ENCODE assay signal across 13 cellular contexts in the genomic region with DNA sequence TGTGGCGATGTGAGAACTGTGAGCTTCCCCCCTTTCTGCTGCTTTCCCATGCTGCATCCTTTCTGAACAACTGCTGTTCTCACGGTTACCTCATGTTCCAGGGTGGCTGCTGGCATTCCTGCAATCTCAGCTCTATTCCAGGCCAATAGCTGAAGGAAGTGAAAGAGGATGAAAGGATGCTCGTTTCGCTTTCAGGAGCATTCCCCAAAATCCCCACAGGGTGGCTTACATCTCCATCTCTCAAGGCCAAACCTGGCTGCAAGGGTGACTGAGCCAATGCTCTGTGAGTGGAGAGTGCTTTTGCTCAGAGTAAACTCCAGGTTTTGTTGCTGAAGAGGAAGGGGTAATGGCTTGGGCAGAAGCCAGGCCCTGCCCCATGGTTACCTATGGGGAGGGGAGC.
DNase-seq lines count a peak whose midpoint lies in the region; ATAC-seq, FAIRE-seq and TF ChIP-seq lines count a peak whose summit lies in the region.
"Had no signal": no experiment of that assay in that cellular context is flagged by ENCODE, and none has a peak within 500 bp of the region (broad histone marks: within the 10 kb centered on the region; RNA-seq: fewer than 3 reads in every experiment).

No MANE protein-coding gene starts in this region.

- no peaks in the 10 kb centered on the region for H3K9me1 ChIP-seq in K562 (ENCODE audit: control insufficient read depth, insufficient read depth, low read length)

- 0% methylated on average over 4 of the region's 4 CpGs for WGBS in K562 (ENCODE audit: insufficient coverage, low coverage, missing lambda C conversion rate)

- no peak for FAIRE-seq in K562 (lab: Jason Lieb, UNC)

- no peaks in the 10 kb centered on the region for H4K20me1 ChIP-seq in K562 (replicated peaks; ENCODE audit: control insufficient read depth, insufficient read depth, low read length)
- H4K20me1 ChIP-seq: BLaER1 treated with 17β-estradiol and CSF1 and Interleukin-3, amounts not matched to agents 10 nM and 100 nM had no signal

- TF ChIP-seq POLR2A in K562 (conservative IDR thresholded peaks at IDR 0.05), result no peak

- H3K9ac ChIP-seq in K562 (ENCODE audit: insufficient read depth in 1 of 2, low read depth in 2 of 2, low read length in 2 of 2), result no peak overlapping the region
- H3K9ac ChIP-seq: BLaER1 treated with 17β-estradiol and CSF1 and Interleukin-3, amounts not matched to agents 10 nM and 100 nM had no signal

- POLR2A ChIA-PET in A673 (lab: Charles Lee; ENCODE audit: low non-redundant PET), result no interaction called here
- POLR2A ChIA-PET in K562 (lab: Yijun Ruan, JAX), result no interaction called here

- BruUV-seq in A673 (replicated peaks; lab: Mats Ljungman, UMichigan), result no TSS peak
- no TSS peak for BruUV-seq in K562 (replicated peaks; lab: Mats Ljungman, UMichigan)

- ATAC-seq in K562 (no peak), GM21786 (IDR thresholded peaks at IDR 0.05; ENCODE audit: unreplicated experiment) (no peak), HG03196 (IDR thresholded peaks at IDR 0.05; ENCODE audit: unreplicated experiment) (no peak), GM21360 (IDR thresholded peaks at IDR 0.05; ENCODE audit: unreplicated experiment) (no peak)
- ATAC-seq: heart right ventricle, left ventricle myocardium superior had no signal

- H3K9me3 ChIP-seq in A673 (ENCODE audit: low read depth, low read length, poor library complexity, severe bottlenecking) (no peaks in the 10 kb centered on the region), K562 (replicated peaks; ENCODE audit: control insufficient read depth, insufficient read depth, low read depth, low read length) (no peaks in the 10 kb centered on the region)

- TF ChIP-seq CTCF in A673 (conservative IDR thresholded peaks at IDR 0.05; ENCODE audit: low read depth, low read length) (peak; percentile 30; the same call in 1 of the 2 replicates), K562 (IDR thresholded peaks at IDR 0.05 in 2 of 3, conservative IDR thresholded peaks at IDR 0.05 in 1 of 3; ENCODE audit: insufficient read depth in 2 of 3, low read depth in 1 of 3, low read length in 3 of 3) (peak in 1 of 3 experiments; percentile 24; a peak in 1 of 6 replicates), brain microvascular endothelial cell (IDR thresholded peaks at IDR 0.05; ENCODE audit: low read depth, low read length, missing control alignments) (no peak)

- H3K4me1 ChIP-seq in A673 (ENCODE audit: insufficient read depth, low read length, poor library complexity, severe bottlenecking), result peaks cover 25% of the 10 kb centered on the region
- no peaks in the 10 kb centered on the region for H3K4me1 ChIP-seq in K562 (replicated peaks in 1 of 2; ENCODE audit: control insufficient read depth in 2 of 2, insufficient read depth in 2 of 2, low read length in 2 of 2)
- H3K4me1 ChIP-seq: heart right ventricle had no signal

- H3K27me3 ChIP-seq in A673 (replicated peaks; ENCODE audit: insufficient read depth, low read depth, low read length, poor library complexity) (no peaks in the 10 kb centered on the region), K562 (ENCODE audit: control insufficient read depth in 2 of 2, insufficient read depth in 2 of 2, low read length in 2 of 2) (peaks cover 0 to 16% of the 10 kb centered on the region in 2 experiments; a peak in 2 of 5 replicates), brain microvascular endothelial cell (replicated peaks) (no peaks in the 10 kb centered on the region)
- H3K27me3 ChIP-seq: BLaER1 treated with 17β-estradiol and CSF1 and Interleukin-3, amounts not matched to agents 10 nM and 100 nM had no signal

- 0 out of 4 replicates have a peak, but pooled peaks of 1 of the 2 experiments have one; percentile 16 for TF ChIP-seq RAD21 in K562 (CRISPR knock-in tag; conservative IDR thresholded peaks at IDR 0.05 in 1 of 2, IDR thresholded peaks at IDR 0.05 in 1 of 2)

- intact Hi-C loops in A673 (cut with micrococcal nuclease; ENCODE audit: unreplicated experiment), result no loop called here
- intact Hi-C loops in K562 (cut with micrococcal nuclease), result no loop called here

- H3K27ac ChIP-seq in A673 (ENCODE audit: low read depth, low read length, poor library complexity, severe bottlenecking) (no peak overlapping the region), K562 (ENCODE audit: extremely low read depth, low read depth, low read length) (no peak overlapping the region), brain microvascular endothelial cell (no peak overlapping the region)
- H3K27ac ChIP-seq: BLaER1 treated with 17β-estradiol and CSF1 and Interleukin-3, amounts not matched to agents 10 nM and 100 nM; heart right ventricle; RWPE1 had no signal

- no peak for TF ChIP-seq EP300 in K562 (IDR thresholded peaks at IDR 0.05; ENCODE audit: low read length)

- no peak overlapping the region for H3K4me2 ChIP-seq in K562 (ENCODE audit: insufficient read depth, low read length)
- H3K4me2 ChIP-seq: BLaER1 treated with 17β-estradiol and CSF1 and Interleukin-3, amounts not matched to agents 10 nM and 100 nM had no signal

- no peak overlapping the region for H2AFZ ChIP-seq in K562 (ENCODE audit: low read depth, low read length)

- no peaks in the 10 kb centered on the region for H3K79me2 ChIP-seq in K562 (ENCODE audit: control insufficient read depth, insufficient read depth, low read length)

- DNase-seq in A673 (ENCODE audit: low spot score) (peak; percentile 57), G401 (ENCODE audit: low spot score) (peak; percentile 36), NCI-H2107 (lab: John Stamatoyannopoulos, UW) (peak; percentile 10), K562 (ENCODE audit: extremely low read depth in 1 of 4, low spot score in 3 of 4) (peak; percentile 6 to 16 (median 12)), brain microvascular endothelial cell (no peak)
- DNase-seq: activated naive CD4-positive, alpha-beta T cell; heart right ventricle; left ventricle myocardium superior had no signal

- no peak overlapping the region for H3K4me3 ChIP-seq in A673 (ENCODE audit: low read depth, low read length, poor library complexity, severe bottlenecking)
- no peak overlapping the region for H3K4me3 ChIP-seq in K562
- H3K4me3 ChIP-seq in brain microvascular endothelial cell (ENCODE audit: low read depth, low read length), result no peak overlapping the region
- H3K4me3 ChIP-seq: BLaER1 treated with 17β-estradiol and CSF1 and Interleukin-3, amounts not matched to agents 10 nM and 100 nM; heart right ventricle had no signal

- in situ Hi-C loops in G401 (cut with HindIII; ENCODE audit: low sequenced_read_pairs), result no loop called here
- in situ Hi-C loops in K562 (cut with MboI), result no loop called here
- in situ Hi-C loops in brain microvascular endothelial cell (cut with HindIII; ENCODE audit: low pct_ligation_motif_present, low sequenced_read_pairs), result no loop called here

- no peaks in the 10 kb centered on the region for H3K36me3 ChIP-seq in A673 (ENCODE audit: insufficient read depth, low read length, poor library complexity, severe bottlenecking)
- H3K36me3 ChIP-seq in K562 (ENCODE audit: control insufficient read depth, insufficient read depth, low read length), result no peaks in the 10 kb centered on the region
- H3K36me3 ChIP-seq in brain microvascular endothelial cell (replicated peaks), result no peaks in the 10 kb centered on the region
- H3K36me3 ChIP-seq: BLaER1 treated with 17β-estradiol and CSF1 and Interleukin-3, amounts not matched to agents 10 nM and 100 nM; heart right ventricle had no signal

- CTCF ChIA-PET in A673 (lab: Charles Lee), result interaction anchor here (1.1 kb wide), 1 partner anchor 326 kb away, joined by 3 read pairs; no protein-coding TSS in a partner anchor
- CTCF ChIA-PET in K562 (lab: Yijun Ruan, JAX; ENCODE audit: low intra/inter-chr PET ratio), result no interaction called here

TF ChIP-seq in K562, 482 proteins besides CTCF, POLR2A, EP300 and RAD21:
- TF ChIP-seq, protein P1, sequence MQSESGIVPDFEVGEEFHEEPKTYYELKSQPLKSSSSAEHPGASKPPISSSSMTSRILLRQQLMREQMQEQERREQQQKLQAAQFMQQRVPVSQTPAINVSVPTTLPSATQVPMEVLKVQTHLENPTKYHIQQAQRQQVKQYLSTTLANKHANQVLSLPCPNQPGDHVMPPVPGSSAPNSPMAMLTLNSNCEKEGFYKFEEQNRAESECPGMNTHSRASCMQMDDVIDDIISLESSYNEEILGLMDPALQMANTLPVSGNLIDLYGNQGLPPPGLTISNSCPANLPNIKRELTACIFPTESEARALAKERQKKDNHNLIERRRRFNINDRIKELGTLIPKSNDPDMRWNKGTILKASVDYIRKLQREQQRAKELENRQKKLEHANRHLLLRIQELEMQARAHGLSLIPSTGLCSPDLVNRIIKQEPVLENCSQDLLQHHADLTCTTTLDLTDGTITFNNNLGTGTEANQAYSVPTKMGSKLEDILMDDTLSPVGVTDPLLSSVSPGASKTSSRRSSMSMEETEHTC (IDR thresholded peaks at IDR 0.05), result no peak
- TF ChIP-seq RBM25 (IDR thresholded peaks at IDR 0.05; ENCODE audit: low read depth, low read length, severe bottlenecking), result peak; percentile 74
